In genomic region chr2:121888189-121888557, GRCh38 we compare ENCODE assay signal across 8 cellular contexts.
A peak's percentile ranks its signal among the peaks of the same experiment; 100 is the strongest.
DNase-seq lines count a peak whose midpoint lies in the region; ATAC-seq, FAIRE-seq and TF ChIP-seq lines count a peak whose summit lies in the region.

No MANE protein-coding gene starts in this region.

- no peak overlapping the region for H2AFZ ChIP-seq in K562 (ENCODE audit: low read depth, low read length)

- peak; percentile 38 for TF ChIP-seq CTCF in C4-2B (conservative IDR thresholded peaks at IDR 0.05)
- TF ChIP-seq CTCF in K562 (IDR thresholded peaks at IDR 0.05 in 2 of 3, conservative IDR thresholded peaks at IDR 0.05 in 1 of 3; ENCODE audit: insufficient read depth in 2 of 3, low read depth in 1 of 3, low read length in 3 of 3) = peak; percentile 34 to 60 (median 39)
- TF ChIP-seq CTCF in gastroesophageal sphincter (IDR thresholded peaks at IDR 0.05) = no peak

- BruUV-seq in K562 (replicated peaks; lab: Mats Ljungman, UMichigan) = no TSS peak

- 12% methylated on average over 5 of the region's 5 CpGs for WGBS in K562 (ENCODE audit: insufficient coverage, low coverage, missing lambda C conversion rate)
- 88% methylated on average over 5 of the region's 5 CpGs; no CpG with 5 or more reads in 1 of the 2 donors for WGBS in gastroesophageal sphincter (ENCODE audit: low coverage in 1 of 2), 2 donors

- H3K27ac ChIP-seq in C4-2B (no peak overlapping the region), K562 (ENCODE audit: extremely low read depth, low read depth, low read length) (no peak overlapping the region), gastroesophageal sphincter (no peak overlapping the region)

- no peak for TF ChIP-seq RAD21 in K562 (CRISPR knock-in tag; conservative IDR thresholded peaks at IDR 0.05 in 1 of 2, IDR thresholded peaks at IDR 0.05 in 1 of 2)

- intact Hi-C loops in K562 (cut with micrococcal nuclease) = no loop called here

- H3K27me3 Mint-ChIP-seq in stimulated activated naive B cell treated with anti-CD40 and anti-IgM and Interleukin-4, amounts not matched to agents 10 μg/mL and 1 μg/mL and 100 μg/mL, for 72 hours = peaks cover 0 to 22% of the 10 kb centered on the region in 2 donors

- FAIRE-seq in K562 (lab: Jason Lieb, UNC) = peak; percentile 85

- DNase-seq in K562 (ENCODE audit: extremely low read depth in 1 of 4, low spot score in 3 of 4) = peak; percentile 37 to 58 (median 48)
- peak; percentile 3 for DNase-seq in stimulated activated naive B cell treated with anti-CD40 and anti-IgM and Interleukin-4, amounts not matched to agents 10 μg/mL and 1 μg/mL and 100 μg/mL, for 72 hours
- no peak for DNase-seq in inferior parietal cortex (ENCODE audit: extremely low spot score)
- DNase-seq in NCI-H2081 treated with DMSO at 0.1 percent for 48 hours (lab: John Stamatoyannopoulos, UW) = no peak

- TF ChIP-seq EP300 in K562 (IDR thresholded peaks at IDR 0.05; ENCODE audit: low read length) (no peak), gastroesophageal sphincter (IDR thresholded peaks at IDR 0.05) (no peak)

- H3K9me3 ChIP-seq in K562 (replicated peaks; ENCODE audit: control insufficient read depth, insufficient read depth, low read depth, low read length) = no peaks in the 10 kb centered on the region
- H3K9me3 ChIP-seq in gastroesophageal sphincter = no peaks in the 10 kb centered on the region

- POLR2A ChIA-PET in K562 (lab: Yijun Ruan, JAX) = no interaction called here

- CTCF ChIA-PET in K562 (lab: Yijun Ruan, JAX; ENCODE audit: low intra/inter-chr PET ratio) = no interaction called here

- H3K4me3 Mint-ChIP-seq in stimulated activated naive B cell treated with anti-CD40 and anti-IgM and Interleukin-4, amounts not matched to agents 10 μg/mL and 1 μg/mL and 100 μg/mL, for 72 hours = no peak overlapping the region

- no peaks in the 10 kb centered on the region for H3K4me1 Mint-ChIP-seq in stimulated activated naive B cell treated with anti-CD40 and anti-IgM and Interleukin-4, amounts not matched to agents 10 μg/mL and 1 μg/mL and 100 μg/mL, for 72 hours

- no peak overlapping the region for H3K9ac ChIP-seq in K562 (ENCODE audit: insufficient read depth in 1 of 2, low read depth in 2 of 2, low read length in 2 of 2)

- no peaks in the 10 kb centered on the region for H3K79me2 ChIP-seq in K562 (ENCODE audit: control insufficient read depth, insufficient read depth, low read length)

- no peak overlapping the region for H3K27ac Mint-ChIP-seq in stimulated activated naive B cell treated with anti-CD40 and anti-IgM and Interleukin-4, amounts not matched to agents 10 μg/mL and 1 μg/mL and 100 μg/mL, for 72 hours

- peaks cover 6 to 9% of the 10 kb centered on the region in 2 experiments; a peak in 4 of 5 replicates for H3K4me1 ChIP-seq in K562 (replicated peaks in 1 of 2; ENCODE audit: control insufficient read depth in 2 of 2, insufficient read depth in 2 of 2, low read length in 2 of 2)
- H3K4me1 ChIP-seq in gastroesophageal sphincter = no peaks in the 10 kb centered on the region

- in situ Hi-C loops in K562 (cut with MboI) = no loop called here

- H3K4me2 ChIP-seq in K562 (ENCODE audit: insufficient read depth, low read length) = no peak overlapping the region

- H4K20me1 ChIP-seq in K562 (replicated peaks; ENCODE audit: control insufficient read depth, insufficient read depth, low read length) = no peaks in the 10 kb centered on the region

- TF ChIP-seq POLR2A in K562 (conservative IDR thresholded peaks at IDR 0.05) = no peak
- TF ChIP-seq POLR2A in gastroesophageal sphincter (IDR thresholded peaks at IDR 0.05) = no peak

- H3K9me3 Mint-ChIP-seq in stimulated activated naive B cell treated with anti-CD40 and anti-IgM and Interleukin-4, amounts not matched to agents 10 μg/mL and 1 μg/mL and 100 μg/mL, for 72 hours = no peaks in the 10 kb centered on the region

- H3K27me3 ChIP-seq in K562 (ENCODE audit: control insufficient read depth in 2 of 2, insufficient read depth in 2 of 2, low read length in 2 of 2) (peaks cover 6 to 31% of the 10 kb centered on the region in 2 experiments; a peak in 4 of 5 replicates), gastroesophageal sphincter (no peaks in the 10 kb centered on the region)

- ATAC-seq in GM18909 (IDR thresholded peaks at IDR 0.05; ENCODE audit: poor library complexity, unreplicated experiment) (peak; percentile 91), HG03354 (IDR thresholded peaks at IDR 0.05; ENCODE audit: poor library complexity, severe bottlenecking, unreplicated experiment) (peak; percentile 86), K562 (peak; percentile 90), gastroesophageal sphincter (no peak)
- peak; percentile 72 to 77 for ATAC-seq in stimulated activated naive B cell treated with anti-CD40 and anti-IgM and Interleukin-4, amounts not matched to agents 10 μg/mL and 1 μg/mL and 100 μg/mL, for 72 hours (replicated peaks)

- H3K36me3 Mint-ChIP-seq in stimulated activated naive B cell treated with anti-CD40 and anti-IgM and Interleukin-4, amounts not matched to agents 10 μg/mL and 1 μg/mL and 100 μg/mL, for 72 hours = no peaks in the 10 kb centered on the region

- no peaks in the 10 kb centered on the region for H3K36me3 ChIP-seq in K562 (ENCODE audit: control insufficient read depth, insufficient read depth, low read length)
- no peaks in the 10 kb centered on the region for H3K36me3 ChIP-seq in gastroesophageal sphincter

- H3K4me3 ChIP-seq in K562 (no peak overlapping the region), gastroesophageal sphincter (no peak overlapping the region)

- H3K9me1 ChIP-seq in K562 (ENCODE audit: control insufficient read depth, insufficient read depth, low read length) = no peaks in the 10 kb centered on the region

TF ChIP-seq in K562, 482 proteins besides CTCF, POLR2A, EP300 and RAD21 (continues in another document):
- no peak for TF ChIP-seq ZNF146 (CRISPR knock-in tag; IDR thresholded peaks at IDR 0.05; ENCODE audit: unreplicated experiment)
- TF ChIP-seq POLR3A (IDR thresholded peaks at IDR 0.05; ENCODE audit: borderline replicate concordance, extremely low read depth, insufficient read depth, insufficient read length) = no peak
- TF ChIP-seq ZBTB1 (CRISPR knock-in tag; IDR thresholded peaks at IDR 0.05; ENCODE audit: borderline replicate concordance, low read depth) = no peak
- no peak for TF ChIP-seq MTA1 (IDR thresholded peaks at IDR 0.05; ENCODE audit: borderline replicate concordance)
- TF ChIP-seq GATAD2A (IDR thresholded peaks at IDR 0.05) = no peak

Comparison
In these comparisons a context has a peak if more than half of its experiments do, and no peak if none do; other contexts are left out.
1. CTCF ChIP-seq: peak in C4-2B (single experiment) and K562 (3 of 3); none in gastroesophageal sphincter (0 of 4).
2. DNase-seq: peak in K562 (4 of 4) and stimulated activated naive B cell treated with anti-CD40 and anti-IgM and Interleukin-4, amounts not matched to agents 10 μg/mL and 1 μg/mL and 100 μg/mL, for 72 hours (single experiment); none in inferior parietal cortex (single experiment) and NCI-H2081 treated with DMSO at 0.1 percent for 48 hours (single experiment).